In the genomic region with DNA sequence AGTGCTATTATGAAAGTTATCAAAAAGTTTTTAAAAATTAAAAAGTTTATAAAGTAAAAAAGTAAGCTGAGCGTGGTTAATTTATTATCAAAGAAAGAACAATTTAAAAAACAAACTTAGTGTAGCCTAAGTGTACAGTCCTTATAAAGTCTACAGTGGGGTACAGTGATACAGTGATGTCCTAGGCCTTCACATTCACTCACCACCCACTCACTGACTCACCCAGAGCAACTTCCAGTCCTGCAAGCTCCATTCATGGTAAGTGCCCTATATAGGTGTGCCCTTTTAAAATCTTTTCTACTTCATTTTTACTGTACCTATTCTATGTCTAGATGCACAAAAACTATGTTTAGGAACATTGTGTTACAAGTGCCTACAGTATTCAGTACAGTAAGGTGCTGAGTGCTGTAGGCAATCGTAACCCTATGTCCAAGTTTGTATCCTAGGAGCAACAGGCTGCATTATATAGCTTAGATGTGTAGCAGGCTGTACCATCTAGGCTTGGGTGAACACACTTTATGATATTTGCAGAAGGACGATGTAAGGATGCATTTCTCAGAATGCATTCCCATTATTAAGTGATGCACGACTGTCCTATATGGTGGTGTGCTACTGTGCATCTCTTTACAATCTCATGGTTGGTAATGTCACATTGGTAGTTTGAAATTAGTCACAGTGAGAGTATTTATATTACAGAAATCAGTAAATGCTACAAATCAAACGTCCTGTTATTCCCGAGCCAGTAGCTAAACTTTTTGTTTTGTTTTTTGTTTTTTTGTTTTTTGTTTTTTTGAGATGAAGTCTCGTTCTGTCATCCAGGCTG, we compare ENCODE assay signal across 19 cellular contexts.
DNase-seq lines count a peak whose midpoint lies in the region; ATAC-seq and TF ChIP-seq lines count a peak whose summit lies in the region.
"Had no signal": no experiment of that assay in that cellular context is flagged by ENCODE, and none has a peak within 500 bp of the region (broad histone marks: within the 10 kb centered on the region; RNA-seq: fewer than 3 reads in every experiment).

No MANE protein-coding gene starts in this region.

- no peak overlapping the region for H3K27ac ChIP-seq in CD8-positive, alpha-beta memory T cell (ENCODE audit: low read depth, low read length)
- H3K27ac ChIP-seq: A549 had no signal

- POLR2A ChIA-PET in CD8-positive, alpha-beta memory T cell (lab: Charles Lee) = interaction anchor here (0.5 to 0.7 kb wide), 2 partner anchors 121 to 1212 kb away, joined by 3 to 4 read pairs; no protein-coding TSS in a partner anchor

- no peak for TF ChIP-seq CTCF in epithelial cell of esophagus (IDR thresholded peaks at IDR 0.05; ENCODE audit: insufficient read depth, low read depth, low read length, missing control alignments)

- no peaks in the 10 kb centered on the region for H3K36me3 ChIP-seq in CD8-positive, alpha-beta memory T cell (ENCODE audit: insufficient read depth, low read length)

- H3K4me1 Mint-ChIP-seq in activated CD8-positive, alpha-beta memory T cell treated with anti-CD3 and anti-CD28 coated beads, Interleukin-2, amount 10 ng/mL, durations not matched to agents 7 days and 5 days = peaks cover 18% of the 10 kb centered on the region
- peaks cover 5 to 43% (median 19%) of the 10 kb centered on the region in 3 donors for H3K4me1 Mint-ChIP-seq in CD8-positive, alpha-beta memory T cell
- H3K4me1 Mint-ChIP-seq in T-helper 2 cell treated with Interferon-gamma antibody and Interleukin-4, amounts not matched to agents 5 μg/mL and 100 μg/mL, for 36 hours (ENCODE audit: low read depth) = peaks cover 22% of the 10 kb centered on the region

- no peak overlapping the region for H3K4me3 Mint-ChIP-seq in activated CD8-positive, alpha-beta memory T cell treated with anti-CD3 and anti-CD28 coated beads, Interleukin-2, amount 10 ng/mL, durations not matched to agents 7 days and 5 days
- H3K4me3 Mint-ChIP-seq in CD8-positive, alpha-beta memory T cell = no peak overlapping the region
- no peak overlapping the region for H3K4me3 Mint-ChIP-seq in T-helper 2 cell treated with Interferon-gamma antibody and Interleukin-4, amounts not matched to agents 5 μg/mL and 100 μg/mL, for 36 hours

- H3K9me3 ChIP-seq in CD8-positive, alpha-beta memory T cell (ENCODE audit: low read length) = no peaks in the 10 kb centered on the region
- H3K9me3 ChIP-seq: A549 had no signal

- CTCF ChIA-PET in activated CD8-positive, alpha-beta memory T cell treated with anti-CD3 and anti-CD28 coated beads, Interleukin-2, amount 10 ng/mL, durations not matched to agents 7 days and 5 days (lab: Charles Lee) = interaction anchor here (1.2 to 1.8 kb wide), 2 partner anchors 10 to 14 kb away, joined by 3 to 7 read pairs; no protein-coding TSS in a partner anchor
- CTCF ChIA-PET in CD8-positive, alpha-beta memory T cell (lab: Charles Lee) = interaction anchor here (1.0 to 1.3 kb wide), 2 partner anchors 58 to 374 kb away, joined by 3 to 4 read pairs; no protein-coding TSS in a partner anchor

- H3K4me1 ChIP-seq in CD8-positive, alpha-beta memory T cell (ENCODE audit: insufficient read depth, low read length) = no peaks in the 10 kb centered on the region
- H3K4me1 ChIP-seq: A549 had no signal

- H3K4me3 ChIP-seq in CD8-positive, alpha-beta memory T cell (ENCODE audit: low read length) = no peak overlapping the region
- no peak overlapping the region for H3K4me3 ChIP-seq in epithelial cell of esophagus (ENCODE audit: low read length)
- H3K4me3 ChIP-seq: A549 had no signal

- H3K36me3 Mint-ChIP-seq in activated CD8-positive, alpha-beta memory T cell treated with anti-CD3 and anti-CD28 coated beads, Interleukin-2, amount 10 ng/mL, durations not matched to agents 7 days and 5 days = peaks cover 17% of the 10 kb centered on the region
- H3K36me3 Mint-ChIP-seq in CD8-positive, alpha-beta memory T cell = peaks cover 4 to 48% (median 5%) of the 10 kb centered on the region in 3 donors
- H3K36me3 Mint-ChIP-seq in T-helper 2 cell treated with Interferon-gamma antibody and Interleukin-4, amounts not matched to agents 5 μg/mL and 100 μg/mL, for 36 hours (ENCODE audit: low read depth) = peaks cover 19% of the 10 kb centered on the region

- H3K9me3 Mint-ChIP-seq in activated CD8-positive, alpha-beta memory T cell treated with anti-CD3 and anti-CD28 coated beads, Interleukin-2, amount 10 ng/mL, durations not matched to agents 7 days and 5 days (ENCODE audit: low read depth) = no peaks in the 10 kb centered on the region
- no peaks in the 10 kb centered on the region for H3K9me3 Mint-ChIP-seq in CD8-positive, alpha-beta memory T cell
- H3K9me3 Mint-ChIP-seq in T-helper 2 cell treated with Interferon-gamma antibody and Interleukin-4, amounts not matched to agents 5 μg/mL and 100 μg/mL, for 36 hours = peaks cover 2% of the 10 kb centered on the region
- H3K9me3 Mint-ChIP-seq: HFFc6 had no signal

- no peaks in the 10 kb centered on the region for H3K27me3 Mint-ChIP-seq in activated CD8-positive, alpha-beta memory T cell treated with anti-CD3 and anti-CD28 coated beads, Interleukin-2, amount 10 ng/mL, durations not matched to agents 7 days and 5 days
- no peaks in the 10 kb centered on the region for H3K27me3 Mint-ChIP-seq in CD8-positive, alpha-beta memory T cell
- no peaks in the 10 kb centered on the region for H3K27me3 Mint-ChIP-seq in T-helper 2 cell treated with Interferon-gamma antibody and Interleukin-4, amounts not matched to agents 5 μg/mL and 100 μg/mL, for 36 hours (ENCODE audit: low read depth)

- ATAC-seq in activated CD8-positive, alpha-beta memory T cell treated with anti-CD3 and anti-CD28 coated beads, Interleukin-2, amount 10 ng/mL, durations not matched to agents 7 days and 5 days = peak; percentile 64
- ATAC-seq: A549, Right ventricle myocardium inferior had no signal

- H3K27me3 ChIP-seq in CD8-positive, alpha-beta memory T cell (ENCODE audit: insufficient read depth, low read length, poor library complexity, severe bottlenecking) = no peaks in the 10 kb centered on the region

- no peak for DNase-seq in activated CD8-positive, alpha-beta memory T cell treated with anti-CD3 and anti-CD28 coated beads, Interleukin-2, amount 10 ng/mL, durations not matched to agents 7 days and 5 days
- no peak for DNase-seq in activated CD8-positive, alpha-beta memory T cell treated with anti-CD3 and anti-CD28 coated beads, Interleukin-2, amount 50 U/mL, for 48 hours
- DNase-seq in CD8-positive, alpha-beta memory T cell = no peak
- DNase-seq in T-helper 2 cell treated with Interferon-gamma antibody and Interleukin-4, amounts not matched to agents 5 μg/mL and 100 μg/mL, for 36 hours (ENCODE audit: low spot score) = peak; percentile 23
- DNase-seq in epithelial cell of esophagus (ENCODE audit: low read depth) (peak; percentile 8), GF-D8 (lab: John Stamatoyannopoulos, UW) (no peak), HK-2 (ENCODE audit: unreplicated experiment) (no peak)
- DNase-seq in activated CD4-positive, alpha-beta T cell treated with anti-CD3 and anti-CD28 coated beads, Interleukin-2, amount 50 U/mL, for 1 hour = no peak
- DNase-seq: C1 segment of cervical spinal cord, DMS 273 treated with DMSO at 0.1 percent for 48 hours, GDM1, Karpas-422, MM.1S, NCI-H1092 treated with DMSO at 0.1 percent for 48 hours, NCI-H226, NCI-H524 treated with DMSO at 0.1 percent for 48 hours had no signal

- no peak overlapping the region for H3K27ac Mint-ChIP-seq in activated CD8-positive, alpha-beta memory T cell treated with anti-CD3 and anti-CD28 coated beads, Interleukin-2, amount 10 ng/mL, durations not matched to agents 7 days and 5 days
- peak overlapping the region in 5 of 8 donors; percentile 8 to 81 (median 51) for H3K27ac Mint-ChIP-seq in CD8-positive, alpha-beta memory T cell
- H3K27ac Mint-ChIP-seq in T-helper 2 cell treated with Interferon-gamma antibody and Interleukin-4, amounts not matched to agents 5 μg/mL and 100 μg/mL, for 36 hours = no peak overlapping the region
- H3K27ac Mint-ChIP-seq: HFFc6 had no signal

Comparison
In these comparisons a context has a peak if more than half of its experiments do, and no peak if none do; other contexts are left out.
1. DNase-seq: peak in T-helper 2 cell treated with Interferon-gamma antibody and Interleukin-4, amounts not matched to agents 5 μg/mL and 100 μg/mL, for 36 hours (single experiment) and epithelial cell of esophagus (single experiment); none in activated CD8-positive, alpha-beta memory T cell treated with anti-CD3 and anti-CD28 coated beads, Interleukin-2, amount 10 ng/mL, durations not matched to agents 7 days and 5 days (single experiment), activated CD8-positive, alpha-beta memory T cell treated with anti-CD3 and anti-CD28 coated beads, Interleukin-2, amount 50 U/mL, for 48 hours (single experiment), CD8-positive, alpha-beta memory T cell (0 of 5), GF-D8 (single experiment), activated CD4-positive, alpha-beta T cell treated with anti-CD3 and anti-CD28 coated beads, Interleukin-2, amount 50 U/mL, for 1 hour (single experiment) and HK-2 (single experiment).
2. H3K27ac Mint-ChIP-seq: peak in CD8-positive, alpha-beta memory T cell (5 of 8); none in activated CD8-positive, alpha-beta memory T cell treated with anti-CD3 and anti-CD28 coated beads, Interleukin-2, amount 10 ng/mL, durations not matched to agents 7 days and 5 days (single experiment) and T-helper 2 cell treated with Interferon-gamma antibody and Interleukin-4, amounts not matched to agents 5 μg/mL and 100 μg/mL, for 36 hours (single experiment).